ENCODE assay signal across 29 cellular contexts in genomic region chr7:66443946-66444345, GRCh38.
DNase-seq lines count a peak whose midpoint lies in the region; ATAC-seq and TF ChIP-seq lines count a peak whose summit lies in the region.
"Had no signal": no experiment of that assay in that cellular context is flagged by ENCODE, and none has a peak within 500 bp of the region (broad histone marks: within the 10 kb centered on the region; RNA-seq: fewer than 3 reads in every experiment).

No MANE protein-coding gene starts in this region.

- H3K27ac Mint-ChIP-seq in T-cell = no peak overlapping the region
- H3K27ac Mint-ChIP-seq in stimulated activated naive B cell treated with anti-CD40 and anti-IgM and Interleukin-4, amounts not matched to agents 10 μg/mL and 1 μg/mL and 100 μg/mL, for 72 hours = no peak overlapping the region
- H3K27ac Mint-ChIP-seq in T-helper 17 cell = no peak overlapping the region
- H3K27ac Mint-ChIP-seq: activated B cell treated with CpG ODN at 0.5 μM for 24 hours; activated CD4-positive, alpha-beta T cell treated with anti-CD3 and anti-CD28 coated beads, Interleukin-2, amount 10 ng/mL, durations not matched to agents 7 days and 5 days; activated naive CD8-positive, alpha-beta T cell treated with anti-CD3 and anti-CD28 coated beads for 36 hours; endodermal cell; HFFc6 had no signal

- DNase-seq in GDM1 (lab: John Stamatoyannopoulos, UW) = peak; percentile 20
- peak; percentile 27 for DNase-seq in KG1 (lab: John Stamatoyannopoulos, UW)
- DNase-seq in dermis blood vessel endothelial cell = peak; percentile 69
- DNase-seq in mucosa of descending colon = no peak
- DNase-seq in T-cell = no peak
- no peak for DNase-seq in stimulated activated naive B cell treated with anti-CD40 and anti-IgM and Interleukin-4, amounts not matched to agents 10 μg/mL and 1 μg/mL and 100 μg/mL, for 72 hours
- no peak for DNase-seq in T-helper 17 cell
- no peak for DNase-seq in NCI-H2029 (lab: John Stamatoyannopoulos, UW)
- DNase-seq: activated B cell treated with CpG ODN at 0.5 μM for 24 hours; activated CD4-positive, alpha-beta T cell treated with anti-CD3 and anti-CD28 coated beads, Interleukin-2, amount 10 ng/mL, durations not matched to agents 7 days and 5 days; activated effector memory CD4-positive, alpha-beta T cell treated with anti-CD3 and anti-CD28 coated beads, Interleukin-2, amount 50 U/mL, for 16 hours; activated naive CD8-positive, alpha-beta T cell treated with anti-CD3 and anti-CD28 coated beads for 36 hours; activated T-cell treated with anti-CD3 and anti-CD28 coated beads, Interleukin-2, amount 50 U/mL, for 1 hour; Caco-2; cortex of kidney; DMS53; endodermal cell; foreskin melanocyte; GOT3; HFFc6; MM.1S; NCI-H82; SJCRH30; stimulated activated naive CD4-positive, alpha-beta T cell treated with Interleukin-2 at 50 U/mL for 16 hours; testis had no signal

- no peaks in the 10 kb centered on the region for H3K36me3 ChIP-seq in mucosa of descending colon (ENCODE audit: low read depth)
- H3K36me3 ChIP-seq: ascending aorta, SJCRH30 had no signal

- CTCF ChIA-PET in T-cell (lab: Charles Lee) = no interaction called here

- intact Hi-C loops in mucosa of descending colon (cut with DNase I, micrococcal nuclease) = no loop called here

- H3K4me1 ChIP-seq in mucosa of descending colon (ENCODE audit: low read depth) = peaks cover 8% of the 10 kb centered on the region
- H3K4me1 ChIP-seq: ascending aorta, SJCRH30, testis had no signal

- H3K4me3 Mint-ChIP-seq in T-cell (no peak overlapping the region), T-helper 17 cell (no peak overlapping the region)
- H3K4me3 Mint-ChIP-seq in stimulated activated naive B cell treated with anti-CD40 and anti-IgM and Interleukin-4, amounts not matched to agents 10 μg/mL and 1 μg/mL and 100 μg/mL, for 72 hours = no peak overlapping the region
- H3K4me3 Mint-ChIP-seq: activated B cell treated with CpG ODN at 0.5 μM for 24 hours; activated CD4-positive, alpha-beta T cell treated with anti-CD3 and anti-CD28 coated beads, Interleukin-2, amount 10 ng/mL, durations not matched to agents 7 days and 5 days; activated naive CD8-positive, alpha-beta T cell treated with anti-CD3 and anti-CD28 coated beads for 36 hours; endodermal cell; HFFc6; nephron had no signal

- H3K9me3 ChIP-seq in mucosa of descending colon (no peaks in the 10 kb centered on the region), T-helper 17 cell (ENCODE audit: control insufficient read depth, low read length, poor library complexity, severe bottlenecking) (no peaks in the 10 kb centered on the region)
- H3K9me3 ChIP-seq: ascending aorta, Caco-2, SJCRH30, testis had no signal

- H3K4me1 Mint-ChIP-seq in T-cell = peaks cover 2 to 6% (median 3%) of the 10 kb centered on the region in 3 donors
- H3K4me1 Mint-ChIP-seq in stimulated activated naive B cell treated with anti-CD40 and anti-IgM and Interleukin-4, amounts not matched to agents 10 μg/mL and 1 μg/mL and 100 μg/mL, for 72 hours = peaks cover 1 to 5% of the 10 kb centered on the region in 2 donors
- peaks cover 3% of the 10 kb centered on the region for H3K4me1 Mint-ChIP-seq in T-helper 17 cell
- H3K4me1 Mint-ChIP-seq: activated B cell treated with CpG ODN at 0.5 μM for 24 hours; activated CD4-positive, alpha-beta T cell treated with anti-CD3 and anti-CD28 coated beads, Interleukin-2, amount 10 ng/mL, durations not matched to agents 7 days and 5 days; nephron had no signal

- H3K36me3 Mint-ChIP-seq in T-cell (peaks cover 34% of the 10 kb centered on the region), T-helper 17 cell (ENCODE audit: low read depth) (no peaks in the 10 kb centered on the region)
- H3K36me3 Mint-ChIP-seq in stimulated activated naive B cell treated with anti-CD40 and anti-IgM and Interleukin-4, amounts not matched to agents 10 μg/mL and 1 μg/mL and 100 μg/mL, for 72 hours = peaks cover 6 to 25% of the 10 kb centered on the region in 2 donors

- no peak overlapping the region for H3K4me3 ChIP-seq in mucosa of descending colon
- H3K4me3 ChIP-seq: ascending aorta, lung, SJCRH30, skin epidermis, testis had no signal

- H3K27me3 Mint-ChIP-seq in T-cell (no peaks in the 10 kb centered on the region), T-helper 17 cell (no peaks in the 10 kb centered on the region)
- H3K27me3 Mint-ChIP-seq in stimulated activated naive B cell treated with anti-CD40 and anti-IgM and Interleukin-4, amounts not matched to agents 10 μg/mL and 1 μg/mL and 100 μg/mL, for 72 hours = no peaks in the 10 kb centered on the region
- H3K27me3 Mint-ChIP-seq: activated B cell treated with CpG ODN at 0.5 μM for 24 hours; activated CD4-positive, alpha-beta T cell treated with anti-CD3 and anti-CD28 coated beads, Interleukin-2, amount 10 ng/mL, durations not matched to agents 7 days and 5 days; activated naive CD8-positive, alpha-beta T cell treated with anti-CD3 and anti-CD28 coated beads for 36 hours had no signal

- no peak for TF ChIP-seq CTCF in mucosa of descending colon (IDR thresholded peaks at IDR 0.05)

- no peaks in the 10 kb centered on the region for H3K9me3 Mint-ChIP-seq in T-cell
- H3K9me3 Mint-ChIP-seq in stimulated activated naive B cell treated with anti-CD40 and anti-IgM and Interleukin-4, amounts not matched to agents 10 μg/mL and 1 μg/mL and 100 μg/mL, for 72 hours = no peaks in the 10 kb centered on the region
- H3K9me3 Mint-ChIP-seq: activated B cell treated with CpG ODN at 0.5 μM for 24 hours; activated CD4-positive, alpha-beta T cell treated with anti-CD3 and anti-CD28 coated beads, Interleukin-2, amount 10 ng/mL, durations not matched to agents 7 days and 5 days; activated naive CD8-positive, alpha-beta T cell treated with anti-CD3 and anti-CD28 coated beads for 36 hours; endodermal cell; HFFc6; nephron had no signal

- POLR2A ChIA-PET in T-cell (lab: Charles Lee) = no interaction called here

- ATAC-seq in mucosa of descending colon = peak; percentile 29
- ATAC-seq in T-cell (replicated peaks in 1 of 4) = no peak
- no peak for ATAC-seq in stimulated activated naive B cell treated with anti-CD40 and anti-IgM and Interleukin-4, amounts not matched to agents 10 μg/mL and 1 μg/mL and 100 μg/mL, for 72 hours (replicated peaks)
- no peak for ATAC-seq in T-helper 17 cell

Comparison
In these comparisons a context has a peak if more than half of its experiments do, and no peak if none do; other contexts are left out.
1. DNase-seq: peak in GDM1 (single experiment), KG1 (single experiment) and dermis blood vessel endothelial cell (single experiment); none in mucosa of descending colon (0 of 3), T-cell (0 of 34), stimulated activated naive B cell treated with anti-CD40 and anti-IgM and Interleukin-4, amounts not matched to agents 10 μg/mL and 1 μg/mL and 100 μg/mL, for 72 hours (single experiment), T-helper 17 cell (0 of 3) and NCI-H2029 (single experiment).